ENCODE assay signal across 28 cellular contexts in the genomic region with DNA sequence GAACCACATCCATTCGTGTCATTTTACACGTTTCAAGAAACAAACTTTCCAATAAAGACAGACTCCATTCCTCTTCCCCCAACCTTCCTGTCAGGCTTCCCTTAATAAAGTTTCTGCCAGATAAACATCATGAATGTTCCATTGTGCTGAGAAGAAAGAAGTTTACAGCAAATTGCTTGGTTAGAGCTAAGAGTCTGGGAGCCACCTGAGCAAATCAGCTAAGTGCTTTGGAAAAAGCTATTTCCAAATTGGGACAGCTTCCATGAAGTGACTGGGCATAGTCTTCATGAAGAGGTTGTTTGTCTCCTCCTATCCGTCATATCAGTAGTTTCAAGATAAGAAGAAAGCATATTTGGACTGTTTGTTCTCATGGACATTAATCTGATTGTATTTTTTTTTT.
A peak's percentile ranks its signal among the peaks of the same experiment; 100 is the strongest.
DNase-seq lines count a peak whose midpoint lies in the region; ATAC-seq and TF ChIP-seq lines count a peak whose summit lies in the region.
"Had no signal": no experiment of that assay in that cellular context is flagged by ENCODE, and none has a peak within 500 bp of the region (broad histone marks: within the 10 kb centered on the region; RNA-seq: fewer than 3 reads in every experiment).

No MANE protein-coding gene starts in this region.

- peak overlapping the region; percentile 38 for H3K4me3 Mint-ChIP-seq in Caco-2 (ENCODE audit: unreplicated experiment)
- no peak overlapping the region for H3K4me3 Mint-ChIP-seq in progenitor cell of endocrine pancreas (ENCODE audit: low read depth)
- H3K4me3 Mint-ChIP-seq: activated CD4-positive, alpha-beta T cell treated with anti-CD3 and anti-CD28 coated beads, Interleukin-2, amount 10 ng/mL, durations not matched to agents 24 days and 14 days; activated CD8-positive, alpha-beta memory T cell treated with anti-CD3 and anti-CD28 coated beads, Interleukin-2, amount 10 ng/mL, durations not matched to agents 7 days and 5 days; activated naive CD4-positive, alpha-beta T cell treated with anti-CD3 and anti-CD28 coated beads, Interleukin-2, amount 10 ng/mL, durations not matched to agents 7 days and 5 days; activated T-cell treated with anti-CD3 and anti-CD28 coated beads, Interleukin-2, amount 50 U/mL, for 72 hours; central memory CD8-positive, alpha-beta T cell; nephron progenitor cell had no signal

- no peak for TF ChIP-seq CTCF in Caco-2 (IDR thresholded peaks at IDR 0.05; ENCODE audit: insufficient read depth in 1 of 2, low read depth in 1 of 2, low read length in 1 of 2, severe bottlenecking in 1 of 2, unreplicated experiment in 1 of 2)
- TF ChIP-seq CTCF in VCaP (conservative IDR thresholded peaks at IDR 0.05): no peak
- TF ChIP-seq CTCF in progenitor cell of endocrine pancreas (IDR thresholded peaks at IDR 0.05; ENCODE audit: unreplicated experiment): no peak

- H3K27me3 ChIP-seq in Caco-2 (replicated peaks; ENCODE audit: control insufficient read depth, insufficient read depth, low read length) (no peaks in the 10 kb centered on the region), right cardiac atrium (ENCODE audit: control insufficient read depth, insufficient read depth) (no peaks in the 10 kb centered on the region)
- H3K27me3 ChIP-seq: uterus had no signal

- H3K36me3 Mint-ChIP-seq in Caco-2 (ENCODE audit: insufficient read depth, unreplicated experiment) (peaks cover 31% of the 10 kb centered on the region), progenitor cell of endocrine pancreas (ENCODE audit: insufficient read depth) (peaks cover 10% of the 10 kb centered on the region)
- H3K36me3 Mint-ChIP-seq: activated CD8-positive, alpha-beta memory T cell treated with anti-CD3 and anti-CD28 coated beads, Interleukin-2, amount 10 ng/mL, durations not matched to agents 7 days and 5 days; activated naive CD4-positive, alpha-beta T cell treated with anti-CD3 and anti-CD28 coated beads, Interleukin-2, amount 10 ng/mL, durations not matched to agents 7 days and 5 days had no signal

- no peaks in the 10 kb centered on the region for H3K9me3 Mint-ChIP-seq in Caco-2 (ENCODE audit: unreplicated experiment)
- peaks cover 3% of the 10 kb centered on the region for H3K9me3 Mint-ChIP-seq in progenitor cell of endocrine pancreas (ENCODE audit: low read depth)
- H3K9me3 Mint-ChIP-seq: central memory CD8-positive, alpha-beta T cell had no signal

- 26% methylated on average over 3 of the region's 3 CpGs for WGBS in right cardiac atrium

- peak; percentile 7 to 27 for ATAC-seq in right cardiac atrium
- ATAC-seq: activated CD8-positive, alpha-beta memory T cell treated with anti-CD3 and anti-CD28 coated beads, Interleukin-2, amount 10 ng/mL, durations not matched to agents 7 days and 5 days; activated T-cell treated with anti-CD3 and anti-CD28 coated beads, Interleukin-2, amount 50 U/mL, for 72 hours; GM12878; sciatic nerve had no signal

- POLR2A ChIA-PET in Caco-2 (lab: Charles Lee): interaction anchor here (0.6 to 1.3 kb wide), 5 partner anchors 8 to 112 kb away, joined by 3 to 12 read pairs (median 3); no protein-coding TSS in a partner anchor

- no peaks in the 10 kb centered on the region for H3K9me3 ChIP-seq in Caco-2
- no peaks in the 10 kb centered on the region for H3K9me3 ChIP-seq in right cardiac atrium (ENCODE audit: control insufficient read depth, low read length)
- H3K9me3 ChIP-seq: uterus had no signal

- peaks cover 57% of the 10 kb centered on the region for H3K4me1 Mint-ChIP-seq in Caco-2 (ENCODE audit: low read depth, unreplicated experiment)
- H3K4me1 Mint-ChIP-seq in progenitor cell of endocrine pancreas (ENCODE audit: low read depth): peaks cover 36% of the 10 kb centered on the region
- H3K4me1 Mint-ChIP-seq: activated naive CD4-positive, alpha-beta T cell treated with anti-CD3 and anti-CD28 coated beads, Interleukin-2, amount 10 ng/mL, durations not matched to agents 7 days and 5 days; central memory CD8-positive, alpha-beta T cell had no signal

- peaks cover 1% of the 10 kb centered on the region; the same call in 1 of the 2 replicates for H3K36me3 ChIP-seq in Caco-2 (ENCODE audit: control insufficient read depth, insufficient read depth, low read length)
- H3K36me3 ChIP-seq: uterus had no signal

- BruUV-seq in Caco-2 (replicated peaks; lab: Mats Ljungman, UMichigan): no TSS peak

- H3K27ac ChIP-seq in VCaP (peak overlapping the region; percentile 28; the same call in 1 of the 2 replicates), right cardiac atrium (ENCODE audit: low read length) (peak overlapping the region; percentile 70)
- H3K27ac ChIP-seq: parathyroid adenoma had no signal

- H3K27ac Mint-ChIP-seq in Caco-2 (ENCODE audit: unreplicated experiment): peak overlapping the region; percentile 91
- peak overlapping the region; percentile 93 for H3K27ac Mint-ChIP-seq in progenitor cell of endocrine pancreas
- H3K27ac Mint-ChIP-seq: activated CD4-positive, alpha-beta T cell treated with anti-CD3 and anti-CD28 coated beads, Interleukin-2, amount 10 ng/mL, durations not matched to agents 24 days and 14 days; activated CD8-positive, alpha-beta memory T cell treated with anti-CD3 and anti-CD28 coated beads, Interleukin-2, amount 10 ng/mL, durations not matched to agents 7 days and 5 days; activated naive CD4-positive, alpha-beta T cell treated with anti-CD3 and anti-CD28 coated beads, Interleukin-2, amount 10 ng/mL, durations not matched to agents 7 days and 5 days; activated T-cell treated with anti-CD3 and anti-CD28 coated beads, Interleukin-2, amount 50 U/mL, for 72 hours; nephron progenitor cell had no signal

- CTCF ChIA-PET in Caco-2 (lab: Charles Lee): interaction anchor here (0.7 to 1.7 kb wide), 3 partner anchors 9 to 75 kb away, joined by 3 to 21 read pairs (median 3); no protein-coding TSS in a partner anchor

- intact Hi-C loops in Caco-2 (cut with micrococcal nuclease; ENCODE audit: unreplicated experiment) (no loop called here), right cardiac atrium (cut with DNase I) (loop anchor here in 1 of 4 donors (5.0 to 10.0 kb wide), 2 partner anchors 73 to 969 kb away; partner anchors contain the start of gene MAGI1)

- no peak overlapping the region for H3K4me3 ChIP-seq in Caco-2 (ENCODE audit: low read depth, low read length)
- no peak overlapping the region for H3K4me3 ChIP-seq in right cardiac atrium (ENCODE audit: low read length)
- H3K4me3 ChIP-seq: GM12878, uterus had no signal

- no peaks in the 10 kb centered on the region for H3K27me3 Mint-ChIP-seq in Caco-2 (ENCODE audit: insufficient read depth, unreplicated experiment)
- H3K27me3 Mint-ChIP-seq in progenitor cell of endocrine pancreas: no peaks in the 10 kb centered on the region
- H3K27me3 Mint-ChIP-seq: activated CD4-positive, alpha-beta T cell treated with anti-CD3 and anti-CD28 coated beads, Interleukin-2, amount 10 ng/mL, durations not matched to agents 24 days and 14 days; activated CD8-positive, alpha-beta memory T cell treated with anti-CD3 and anti-CD28 coated beads, Interleukin-2, amount 10 ng/mL, durations not matched to agents 7 days and 5 days; activated naive CD4-positive, alpha-beta T cell treated with anti-CD3 and anti-CD28 coated beads, Interleukin-2, amount 10 ng/mL, durations not matched to agents 7 days and 5 days; central memory CD8-positive, alpha-beta T cell had no signal

- peaks cover 74% of the 10 kb centered on the region for H3K4me1 ChIP-seq in Caco-2
- peaks cover 9% of the 10 kb centered on the region for H3K4me1 ChIP-seq in right cardiac atrium (ENCODE audit: control insufficient read depth, insufficient read depth, low read length)
- H3K4me1 ChIP-seq: parathyroid adenoma, uterus had no signal

- DNase-seq in Caco-2 (peak in 1 of 2 experiments; percentile 44), right cardiac atrium (no peak), progenitor cell of endocrine pancreas (ENCODE audit: low spot score, unreplicated experiment) (no peak), Ammon's horn (ENCODE audit: low spot score) (no peak), NCI-H1436 (lab: John Stamatoyannopoulos, UW) (no peak)
- no peak for DNase-seq in activated naive CD4-positive, alpha-beta T cell treated with Interleukin-2 at 50 U/mL for 16 hours
- no peak for DNase-seq in stimulated activated CD4-positive, alpha-beta T cell treated with anti-CD3 and anti-CD28 coated beads, Interleukin-12 subunit alpha, Interleukin-12 subunit beta, amount 100 ng/mL, for 4 hours
- DNase-seq: activated CD4-positive, alpha-beta T cell treated with anti-CD3 and anti-CD28 coated beads, Interleukin-2, amount 10 ng/mL, durations not matched to agents 24 days and 14 days; activated CD8-positive, alpha-beta memory T cell treated with anti-CD3 and anti-CD28 coated beads, Interleukin-2, amount 10 ng/mL, durations not matched to agents 7 days and 5 days; activated naive CD4-positive, alpha-beta T cell treated with anti-CD3 and anti-CD28 coated beads, Interleukin-2, amount 10 ng/mL, durations not matched to agents 7 days and 5 days; activated T-cell treated with anti-CD3 and anti-CD28 coated beads, Interleukin-2, amount 50 U/mL, for 72 hours; anterior cingulate cortex; C1 segment of cervical spinal cord; glutamatergic neuron; H7; KG1; NCI-H146; NCI-H2171; NCI-H524; nephron progenitor cell; SIG-M5; substantia nigra; uterus had no signal
